In the genomic region with DNA sequence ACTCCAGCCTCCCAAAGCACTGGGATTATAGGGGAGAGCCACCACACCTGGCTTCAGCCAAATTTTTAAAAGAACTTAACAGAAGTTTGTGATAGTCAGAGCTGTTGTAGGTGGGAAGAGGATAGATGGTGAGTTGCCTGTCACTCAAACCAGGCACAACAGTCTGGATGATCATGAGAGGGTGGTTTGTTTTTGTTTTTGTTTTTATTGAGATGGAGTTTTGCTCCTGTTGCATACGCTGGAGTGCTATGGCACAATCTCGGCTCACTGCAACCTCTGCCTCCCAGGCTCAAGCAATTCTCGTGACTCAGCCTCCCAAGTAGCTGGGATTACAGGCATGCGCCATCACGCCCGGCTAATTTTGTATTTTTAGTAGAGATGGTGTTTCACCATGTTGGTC, we compare ENCODE assay signal across 10 cellular contexts. TPM values are rescaled to one million over a fixed set of nuclear protein-coding genes. Genes with fewer than 3 reads are reported as not detected.
"Had no signal": no experiment of that assay in that cellular context is flagged by ENCODE, and none has a peak within 500 bp of the region (broad histone marks: within the 10 kb centered on the region; RNA-seq: fewer than 3 reads in every experiment).

No MANE protein-coding gene starts in this region.

RNA-seq across cellular contexts. Expression of a gene that starts 1.9 kb away (rescaled TPM):
- total RNA-seq: HepG2, HT1080, IMR-90, PC-9, Peyer's patch, Right ventricle myocardium superior, SK-MEL-5 had no signal
- polyA plus RNA-seq: IMR-90, SK-N-SH had no signal

RNA-seq across cellular contexts. Expression of a gene that starts 39.6 kb away (rescaled TPM):
- total RNA-seq: HepG2, HT1080, IMR-90, M059J, NCI-H460, PC-9, Right ventricle myocardium superior, SK-MEL-5 had no signal
- polyA plus RNA-seq: HepG2, IMR-90, SK-N-SH had no signal
